18 cellular contexts compared by ENCODE assay signal in genomic region chr10:92207061-92207460, GRCh38.
"Had no signal": no experiment of that assay in that cellular context is flagged by ENCODE, and none has a peak within 500 bp of the region (broad histone marks: within the 10 kb centered on the region; RNA-seq: fewer than 3 reads in every experiment).

No MANE protein-coding gene starts in this region.

- H3K27ac ChIP-seq: coronary artery, left lung, lower lobe of right lung had no signal

- H3K9me3 ChIP-seq: esophagus muscularis mucosa, gastrocnemius medialis, heart right ventricle, left lung, lower lobe of right lung had no signal

- H3K4me3 ChIP-seq: coronary artery, dorsolateral prefrontal cortex, esophagus muscularis mucosa, gastrocnemius medialis, heart right ventricle, left lung, lower lobe of right lung had no signal

- H3K27me3 ChIP-seq: dorsolateral prefrontal cortex, esophagus muscularis mucosa, gastrocnemius medialis, heart right ventricle, left lung had no signal

- DNase-seq: dermis blood vessel endothelial cell; dorsolateral prefrontal cortex; effector CD4-positive, alpha-beta T cell; effector memory CD4-positive, alpha-beta T cell; foreskin fibroblast; foreskin melanocyte; gastrocnemius medialis; glutamatergic neuron; head of caudate nucleus; heart right ventricle; hippocampal formation; left cardiac atrium; left ventricle myocardium superior; lower lobe of right lung; midbrain had no signal

- H3K36me3 ChIP-seq: gastrocnemius medialis, left lung had no signal

- ATAC-seq: gastrocnemius medialis, heart right ventricle, left cardiac atrium, left lung, left ventricle myocardium superior, lower lobe of right lung had no signal
